In genomic region chr14:88550078-88550477, GRCh38 we compare ENCODE assay signal across 18 cellular contexts. TPM values are rescaled to one million over a fixed set of nuclear protein-coding genes. Genes with fewer than 3 reads are reported as not detected.
DNase-seq lines count a peak whose midpoint lies in the region; ATAC-seq and TF ChIP-seq lines count a peak whose summit lies in the region.
"Had no signal": no experiment of that assay in that cellular context is flagged by ENCODE, and none has a peak within 500 bp of the region (broad histone marks: within the 10 kb centered on the region; RNA-seq: fewer than 3 reads in every experiment).

No MANE protein-coding gene starts in this region.

- H3K36me3 ChIP-seq in left ventricle myocardium inferior, result peaks cover 41% of the 10 kb centered on the region
- H3K36me3 ChIP-seq in WERI-Rb-1, result peaks cover 54% of the 10 kb centered on the region
- H3K36me3 ChIP-seq: BLaER1, HAP-1 had no signal

- DNase-seq in left ventricle myocardium inferior (no peak), cardiac septum (ENCODE audit: low spot score) (no peak), WERI-Rb-1 (no peak), progenitor cell of endocrine pancreas (ENCODE audit: low spot score, unreplicated experiment) (no peak)
- no peak for DNase-seq in activated CD4-positive, alpha-beta T cell treated with anti-CD3 and anti-CD28 coated beads, Interleukin-2, amount 10 ng/mL, durations not matched to agents 7 days and 5 days
- DNase-seq in effector CD4-positive, alpha-beta T cell, result no peak
- DNase-seq: CD4-positive, alpha-beta memory T cell; DMS 273 treated with DMSO at 0.1 percent for 48 hours; DMS53; DND-41; EL had no signal

- H3K27ac ChIP-seq in left ventricle myocardium inferior (replicated peaks), result peak overlapping the region; percentile 96
- H3K27ac ChIP-seq in WERI-Rb-1, result peak overlapping the region; percentile 21; the same call in 1 of the 2 replicates
- H3K27ac ChIP-seq: 22Rv1, BLaER1 had no signal

- no peaks in the 10 kb centered on the region for H3K27me3 Mint-ChIP-seq in progenitor cell of endocrine pancreas
- peaks cover 39% of the 10 kb centered on the region for H3K27me3 Mint-ChIP-seq in activated CD4-positive, alpha-beta T cell treated with anti-CD3 and anti-CD28 coated beads, Interleukin-2, amount 10 ng/mL, durations not matched to agents 7 days and 5 days

- H3K9me3 Mint-ChIP-seq in progenitor cell of endocrine pancreas (ENCODE audit: low read depth), result no peaks in the 10 kb centered on the region
- H3K9me3 Mint-ChIP-seq in activated CD4-positive, alpha-beta T cell treated with anti-CD3 and anti-CD28 coated beads, Interleukin-2, amount 10 ng/mL, durations not matched to agents 7 days and 5 days, result no peaks in the 10 kb centered on the region

- TF ChIP-seq CTCF in left ventricle myocardium inferior (IDR thresholded peaks at IDR 0.05; ENCODE audit: borderline replicate concordance), result no peak
- no peak for TF ChIP-seq CTCF in WERI-Rb-1 (IDR thresholded peaks at IDR 0.05; ENCODE audit: low read depth, low read length)
- TF ChIP-seq CTCF in progenitor cell of endocrine pancreas (IDR thresholded peaks at IDR 0.05; ENCODE audit: unreplicated experiment), result no peak

- POLR2A ChIA-PET in activated CD4-positive, alpha-beta T cell treated with anti-CD3 and anti-CD28 coated beads, Interleukin-2, amount 10 ng/mL, durations not matched to agents 7 days and 5 days (lab: Charles Lee), result no interaction called here

- CTCF ChIA-PET in activated CD4-positive, alpha-beta T cell treated with anti-CD3 and anti-CD28 coated beads, Interleukin-2, amount 10 ng/mL, durations not matched to agents 7 days and 5 days (lab: Charles Lee), result no interaction called here

- H3K36me3 Mint-ChIP-seq in progenitor cell of endocrine pancreas (ENCODE audit: insufficient read depth), result peaks cover 18% of the 10 kb centered on the region
- H3K36me3 Mint-ChIP-seq in activated CD4-positive, alpha-beta T cell treated with anti-CD3 and anti-CD28 coated beads, Interleukin-2, amount 10 ng/mL, durations not matched to agents 7 days and 5 days (ENCODE audit: low read depth), result no peaks in the 10 kb centered on the region
- H3K36me3 Mint-ChIP-seq: CD4-positive, alpha-beta memory T cell; IgD-negative memory B cell had no signal

- no peak for ATAC-seq in HG03139 (IDR thresholded peaks at IDR 0.05; ENCODE audit: unreplicated experiment)
- ATAC-seq: GM12878 had no signal

- intact Hi-C loops in left ventricle myocardium inferior (cut with micrococcal nuclease), result no loop called here
- intact Hi-C loops in cardiac septum (cut with DNase I), result no loop called here

- peak overlapping the region; percentile 45 for H3K27ac Mint-ChIP-seq in progenitor cell of endocrine pancreas
- no peak overlapping the region for H3K27ac Mint-ChIP-seq in activated CD4-positive, alpha-beta T cell treated with anti-CD3 and anti-CD28 coated beads, Interleukin-2, amount 10 ng/mL, durations not matched to agents 7 days and 5 days
- H3K27ac Mint-ChIP-seq: CD14-positive monocyte had no signal

- H3K4me1 ChIP-seq in left ventricle myocardium inferior, result peaks cover 85% of the 10 kb centered on the region

- H3K4me3 ChIP-seq in left ventricle myocardium inferior, result peak overlapping the region; percentile 83
- no peak overlapping the region for H3K4me3 ChIP-seq in WERI-Rb-1 (ENCODE audit: low read depth, low read length)
- H3K4me3 ChIP-seq: BLaER1, GM12878, HAP-1 had no signal

- H3K4me3 Mint-ChIP-seq in progenitor cell of endocrine pancreas (ENCODE audit: low read depth), result no peak overlapping the region
- H3K4me3 Mint-ChIP-seq in activated CD4-positive, alpha-beta T cell treated with anti-CD3 and anti-CD28 coated beads, Interleukin-2, amount 10 ng/mL, durations not matched to agents 7 days and 5 days, result no peak overlapping the region
- H3K4me3 Mint-ChIP-seq: IgD-negative memory B cell had no signal

- H3K4me1 Mint-ChIP-seq in progenitor cell of endocrine pancreas (ENCODE audit: low read depth), result peaks cover 39% of the 10 kb centered on the region
- H3K4me1 Mint-ChIP-seq in activated CD4-positive, alpha-beta T cell treated with anti-CD3 and anti-CD28 coated beads, Interleukin-2, amount 10 ng/mL, durations not matched to agents 7 days and 5 days, result peaks cover 9% of the 10 kb centered on the region

- H3K9me3 ChIP-seq in left ventricle myocardium inferior (replicated peaks) (no peaks in the 10 kb centered on the region), WERI-Rb-1 (ENCODE audit: severe bottlenecking) (no peaks in the 10 kb centered on the region)
- H3K9me3 ChIP-seq: HAP-1 had no signal

- H3K27me3 ChIP-seq in left ventricle myocardium inferior (ENCODE audit: low read depth) (no peaks in the 10 kb centered on the region), WERI-Rb-1 (ENCODE audit: insufficient read depth, low read depth, severe bottlenecking) (no peaks in the 10 kb centered on the region)

RNA-seq across cellular contexts. Expression of gene PTPN21, which starts 4.7 kb away (rescaled TPM):
- total RNA-seq in left ventricle myocardium inferior, result 42.3 TPM
- 56.8 TPM for total RNA-seq in cardiac septum
- 40.0 and 42.1 TPM in 2 replicates for total RNA-seq in progenitor cell of endocrine pancreas
- total RNA-seq in activated CD4-positive, alpha-beta T cell treated with anti-CD3 and anti-CD28 coated beads, Interleukin-2, amount 10 ng/mL, durations not matched to agents 7 days and 5 days, result not detected
- total RNA-seq: CD4-positive, alpha-beta memory T cell had no signal

RNA-seq across cellular contexts. Expression of gene ZC3H14, which starts 12.8 kb away (rescaled TPM):
- total RNA-seq in left ventricle myocardium inferior (44.1 TPM), cardiac septum (39.7 TPM), progenitor cell of endocrine pancreas (102 and 116 TPM in 2 replicates)
- total RNA-seq in activated CD4-positive, alpha-beta T cell treated with anti-CD3 and anti-CD28 coated beads, Interleukin-2, amount 10 ng/mL, durations not matched to agents 7 days and 5 days, result 10 to 100 TPM; 33.6 to 46.8 TPM

Comparison
In these comparisons a context has a peak if more than half of its experiments do, and no peak if none do; other contexts are left out.
1. RNA of gene PTPN21, which starts 4.7 kb away (total RNA-seq): 56.8 TPM in cardiac septum (single experiment), 42.3 TPM in left ventricle myocardium inferior (single experiment) and 40.0 to 42.1 TPM in progenitor cell of endocrine pancreas; not detected in activated CD4-positive, alpha-beta T cell treated with anti-CD3 and anti-CD28 coated beads, Interleukin-2, amount 10 ng/mL, durations not matched to agents 7 days and 5 days; every median in the first group is over 10 times any median in the second.